ENCODE assay signal across 8 cellular contexts in genomic region chr1:39609618-39610331, GRCh38. TPM values are rescaled to one million over a fixed set of nuclear protein-coding genes. Genes with fewer than 3 reads are reported as not detected.
A peak's percentile ranks its signal among the peaks of the same experiment; 100 is the strongest.
DNase-seq lines count a peak whose midpoint lies in the region; ATAC-seq and TF ChIP-seq lines count a peak whose summit lies in the region.

No MANE protein-coding gene starts in this region.

- no peaks in the 10 kb centered on the region for H3F3A ChIP-seq in smooth muscle cell (ENCODE audit: low read depth)

- H3K27ac ChIP-seq in CD8-positive, alpha-beta memory T cell (ENCODE audit: low read depth, low read length) = no peak overlapping the region
- H3K27ac ChIP-seq in smooth muscle cell (ENCODE audit: low read depth) = no peak overlapping the region

- no peaks in the 10 kb centered on the region for H3K79me2 ChIP-seq in smooth muscle cell (ENCODE audit: low read depth)

- peak overlapping the region; percentile 22 for H3K4me2 ChIP-seq in smooth muscle cell

- H3K27ac Mint-ChIP-seq in CD8-positive, alpha-beta memory T cell = peak overlapping the region in 1 of 8 donors; percentile 22
- H3K27ac Mint-ChIP-seq in activated naive CD4-positive, alpha-beta T cell treated with anti-CD3 and anti-CD28 coated beads for 36 hours = no peak overlapping the region

- H4K20me1 ChIP-seq in smooth muscle cell (ENCODE audit: low read depth) = no peaks in the 10 kb centered on the region

- intact Hi-C loops in activated naive CD4-positive, alpha-beta T cell treated with anti-CD3 and anti-CD28 coated beads for 36 hours (cut with micrococcal nuclease) = no loop called here
- intact Hi-C loops in left ventricle myocardium superior (cut with micrococcal nuclease) = loop anchor here (5.0 kb wide), 1 partner anchor 43 kb away; no protein-coding TSS in a partner anchor

- no peaks in the 10 kb centered on the region for H3K36me3 Mint-ChIP-seq in CD8-positive, alpha-beta memory T cell
- no peaks in the 10 kb centered on the region for H3K36me3 Mint-ChIP-seq in activated naive CD4-positive, alpha-beta T cell treated with anti-CD3 and anti-CD28 coated beads for 36 hours (ENCODE audit: low read depth)

- no peak overlapping the region for H3K4me3 ChIP-seq in CD8-positive, alpha-beta memory T cell (ENCODE audit: low read length)
- H3K4me3 ChIP-seq in smooth muscle cell = no peak overlapping the region

- H3K27me3 ChIP-seq in CD8-positive, alpha-beta memory T cell (ENCODE audit: insufficient read depth, low read length, poor library complexity, severe bottlenecking) = no peaks in the 10 kb centered on the region
- no peaks in the 10 kb centered on the region for H3K27me3 ChIP-seq in smooth muscle cell (ENCODE audit: low read depth)

- POLR2A ChIA-PET in CD8-positive, alpha-beta memory T cell (lab: Charles Lee) = no interaction called here

- peaks cover 7 to 16% (median 11%) of the 10 kb centered on the region in 3 donors for H3K4me1 Mint-ChIP-seq in CD8-positive, alpha-beta memory T cell
- peaks cover 7% of the 10 kb centered on the region for H3K4me1 Mint-ChIP-seq in activated naive CD4-positive, alpha-beta T cell treated with anti-CD3 and anti-CD28 coated beads for 36 hours (ENCODE audit: low read depth)

- no peaks in the 10 kb centered on the region for H3K4me1 ChIP-seq in CD8-positive, alpha-beta memory T cell (ENCODE audit: insufficient read depth, low read length)
- H3K4me1 ChIP-seq in smooth muscle cell (ENCODE audit: low read depth) = no peaks in the 10 kb centered on the region

- 26% methylated on average over 41 of the region's 42 CpGs for WGBS in smooth muscle cell (ENCODE audit: low lambda C conversion rate)

- H3K9me3 Mint-ChIP-seq in CD8-positive, alpha-beta memory T cell = no peaks in the 10 kb centered on the region
- H3K9me3 Mint-ChIP-seq in activated naive CD4-positive, alpha-beta T cell treated with anti-CD3 and anti-CD28 coated beads for 36 hours = no peaks in the 10 kb centered on the region

- TF ChIP-seq CTCF in smooth muscle cell (IDR thresholded peaks at IDR 0.05; ENCODE audit: borderline replicate concordance, insufficient read depth, poor library complexity, severe bottlenecking) = peak; percentile 81

- peak overlapping the region; percentile 59 for H2AFZ ChIP-seq in smooth muscle cell (ENCODE audit: low read depth)

- no peaks in the 10 kb centered on the region for H3K36me3 ChIP-seq in CD8-positive, alpha-beta memory T cell (ENCODE audit: insufficient read depth, low read length)
- no peaks in the 10 kb centered on the region for H3K36me3 ChIP-seq in smooth muscle cell (ENCODE audit: low read depth)

- no peak overlapping the region for H3K9ac ChIP-seq in smooth muscle cell (ENCODE audit: low read depth)

- H3K4me3 Mint-ChIP-seq in CD8-positive, alpha-beta memory T cell = peak overlapping the region in 1 of 7 donors; percentile 11
- no peak overlapping the region for H3K4me3 Mint-ChIP-seq in activated naive CD4-positive, alpha-beta T cell treated with anti-CD3 and anti-CD28 coated beads for 36 hours

- no peaks in the 10 kb centered on the region for H3K9me3 ChIP-seq in CD8-positive, alpha-beta memory T cell (ENCODE audit: low read length)
- H3K9me3 ChIP-seq in smooth muscle cell (replicated peaks; ENCODE audit: low read depth) = no peaks in the 10 kb centered on the region

- H3K27me3 Mint-ChIP-seq in CD8-positive, alpha-beta memory T cell = peaks cover 12 to 17% of the 10 kb centered on the region in 2 donors
- H3K27me3 Mint-ChIP-seq in activated naive CD4-positive, alpha-beta T cell treated with anti-CD3 and anti-CD28 coated beads for 36 hours (ENCODE audit: low read depth) = peaks cover 3% of the 10 kb centered on the region

- peak; percentile 40 to 75 (median 52) for DNase-seq in CD8-positive, alpha-beta memory T cell
- peak; percentile 72 for DNase-seq in activated naive CD4-positive, alpha-beta T cell treated with anti-CD3 and anti-CD28 coated beads for 36 hours
- DNase-seq in left ventricle myocardium superior = peak; percentile 88
- DNase-seq in smooth muscle cell (lab: John Stamatoyannopoulos, UW; ENCODE audit: unreplicated experiment) = peak; percentile 30
- no peak for DNase-seq in NCI-H187 treated with DMSO at 0.1 percent for 48 hours (lab: John Stamatoyannopoulos, UW)

- CTCF ChIA-PET in CD8-positive, alpha-beta memory T cell (lab: Charles Lee) = interaction anchor here (1.3 to 5.4 kb wide), 7 partner anchors 10 to 111 kb away, joined by 3 to 52 read pairs (median 8); no protein-coding TSS in a partner anchor
- CTCF ChIA-PET in activated naive CD4-positive, alpha-beta T cell treated with anti-CD3 and anti-CD28 coated beads for 36 hours (lab: Charles Lee) = interaction anchor here (0.6 to 12.9 kb wide), 8 partner anchors 20 to 512 kb away, joined by 3 to 263 read pairs (median 4); no protein-coding TSS in a partner anchor

- ATAC-seq in HG03108 (IDR thresholded peaks at IDR 0.05; ENCODE audit: unreplicated experiment) (peak; percentile 56), SK-N-SH treated with all-trans-retinoic acid at 6 μM for 48 hours (peak; percentile 62; the same call in 2 of the 3 replicates), left ventricle myocardium superior (peak; percentile 91), HG03457 (IDR thresholded peaks at IDR 0.05; ENCODE audit: unreplicated experiment) (no peak)

TF ChIP-seq in SK-N-SH treated with all-trans-retinoic acid at 6 μM for 48 hours, 23 proteins besides CTCF, POLR2A, EP300 and RAD21 (continues in another document):
- TF ChIP-seq ZNF70 (CRISPR knock-in tag; IDR thresholded peaks at IDR 0.05) = no peak
- TF ChIP-seq, protein P1, sequence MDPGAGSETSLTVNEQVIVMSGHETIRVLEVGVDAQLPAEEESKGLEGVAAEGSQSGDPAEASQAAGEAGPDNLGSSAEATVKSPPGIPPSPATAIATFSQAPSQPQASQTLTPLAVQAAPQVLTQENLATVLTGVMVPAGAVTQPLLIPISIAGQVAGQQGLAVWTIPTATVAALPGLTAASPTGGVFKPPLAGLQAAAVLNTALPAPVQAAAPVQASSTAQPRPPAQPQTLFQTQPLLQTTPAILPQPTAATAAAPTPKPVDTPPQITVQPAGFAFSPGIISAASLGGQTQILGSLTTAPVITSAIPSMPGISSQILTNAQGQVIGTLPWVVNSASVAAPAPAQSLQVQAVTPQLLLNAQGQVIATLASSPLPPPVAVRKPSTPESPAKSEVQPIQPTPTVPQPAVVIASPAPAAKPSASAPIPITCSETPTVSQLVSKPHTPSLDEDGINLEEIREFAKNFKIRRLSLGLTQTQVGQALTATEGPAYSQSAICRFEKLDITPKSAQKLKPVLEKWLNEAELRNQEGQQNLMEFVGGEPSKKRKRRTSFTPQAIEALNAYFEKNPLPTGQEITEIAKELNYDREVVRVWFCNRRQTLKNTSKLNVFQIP (CRISPR knock-in tag; IDR thresholded peaks at IDR 0.05; ENCODE audit: borderline replicate concordance, low read depth) = no peak
- no peak for TF ChIP-seq ARNTL (CRISPR knock-in tag; IDR thresholded peaks at IDR 0.05; ENCODE audit: borderline replicate concordance, low read depth)
- TF ChIP-seq CSRNP3 (CRISPR knock-in tag; IDR thresholded peaks at IDR 0.05) = no peak
- no peak for TF ChIP-seq ZFP30 (CRISPR knock-in tag; IDR thresholded peaks at IDR 0.05)
- no peak for TF ChIP-seq ZNF8 (CRISPR knock-in tag; IDR thresholded peaks at IDR 0.05)
- no peak for TF ChIP-seq ISL1 (CRISPR knock-in tag; IDR thresholded peaks at IDR 0.05)
- TF ChIP-seq PPARA (CRISPR knock-in tag; IDR thresholded peaks at IDR 0.05; ENCODE audit: borderline replicate concordance) = no peak
- no peak for TF ChIP-seq TOX (CRISPR knock-in tag; IDR thresholded peaks at IDR 0.05; ENCODE audit: borderline replicate concordance)
- no peak for TF ChIP-seq TCF4 (CRISPR knock-in tag; IDR thresholded peaks at IDR 0.05; ENCODE audit: borderline replicate concordance)
- no peak for TF ChIP-seq ZFP3 (CRISPR knock-in tag; IDR thresholded peaks at IDR 0.05)
- no peak for TF ChIP-seq GLIS3 (CRISPR knock-in tag; IDR thresholded peaks at IDR 0.05)
- no peak for TF ChIP-seq RARB (CRISPR knock-in tag; IDR thresholded peaks at IDR 0.05)
- no peak for TF ChIP-seq ZNF565 (CRISPR knock-in tag; conservative IDR thresholded peaks at IDR 0.05; ENCODE audit: low read depth)
- no peak for TF ChIP-seq ESRRG (CRISPR knock-in tag; IDR thresholded peaks at IDR 0.05)
- no peak for TF ChIP-seq BACH2 (CRISPR knock-in tag; IDR thresholded peaks at IDR 0.05; ENCODE audit: borderline replicate concordance)

RNA-seq across cellular contexts. Expression of gene HEYL, which starts 29.7 kb away (rescaled TPM):
- under 1 TPM; 0.07 to 0.09 TPM for total RNA-seq in CD8-positive, alpha-beta memory T cell
- polyA plus RNA-seq in CD8-positive, alpha-beta memory T cell = not detected
- under 1 TPM; 0.15 to 0.17 TPM for total RNA-seq in activated naive CD4-positive, alpha-beta T cell treated with anti-CD3 and anti-CD28 coated beads for 36 hours
- 15.0 TPM for total RNA-seq in left ventricle myocardium superior
- total RNA-seq in smooth muscle cell = 5.1 and 7.8 TPM in 2 replicates
- 12.2 and 16.5 TPM in 2 replicates for polyA plus RNA-seq in smooth muscle cell

RNA-seq across cellular contexts. Expression of gene PABPC4, which starts 33.2 kb away (rescaled TPM):
- 100 to 1,000 TPM; 429 to 437 TPM for total RNA-seq in CD8-positive, alpha-beta memory T cell
- 21.8 TPM for polyA plus RNA-seq in CD8-positive, alpha-beta memory T cell
- 100 to 1,000 TPM; 328 to 353 TPM for total RNA-seq in activated naive CD4-positive, alpha-beta T cell treated with anti-CD3 and anti-CD28 coated beads for 36 hours
- total RNA-seq in left ventricle myocardium superior = 246 TPM
- total RNA-seq in smooth muscle cell = 76.3 and 106 TPM in 2 replicates
- 67.1 and 90.3 TPM in 2 replicates for polyA plus RNA-seq in smooth muscle cell
